Comparison of ENCODE assay signal across 9 cellular contexts in the genomic region with DNA sequence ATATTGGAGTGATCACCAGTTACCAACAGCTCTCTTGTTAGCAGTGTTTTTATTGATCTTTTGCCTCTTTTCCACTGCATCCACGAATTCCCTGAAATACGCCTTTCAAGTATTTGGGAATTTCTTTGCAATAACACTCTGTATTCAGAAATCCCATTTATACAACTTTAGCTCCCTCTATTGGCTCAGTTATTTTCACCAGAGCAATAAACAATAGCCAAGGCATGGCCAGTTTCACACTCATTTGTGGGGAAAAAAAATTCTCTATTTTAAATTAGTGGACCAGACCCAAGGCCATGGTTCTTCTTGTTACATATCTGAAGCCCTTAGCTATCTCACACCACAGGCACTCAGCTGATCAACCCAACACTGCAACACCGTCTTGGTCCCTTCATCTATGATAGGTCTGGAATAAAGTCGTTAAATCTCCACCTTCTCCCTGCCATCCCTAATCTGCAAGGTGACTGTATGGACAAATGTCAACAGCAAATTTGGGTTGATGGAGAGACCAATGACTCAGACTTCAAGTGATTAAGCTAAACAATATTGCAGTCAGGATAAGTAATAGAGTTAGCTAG.
DNase-seq lines count a peak whose midpoint lies in the region; FAIRE-seq and TF ChIP-seq lines count a peak whose summit lies in the region.
"Had no signal": no experiment of that assay in that cellular context is flagged by ENCODE, and none has a peak within 500 bp of the region (broad histone marks: within the 10 kb centered on the region; RNA-seq: fewer than 3 reads in every experiment).

No MANE protein-coding gene starts in this region.

- H3K79me2 ChIP-seq in parathyroid adenoma: no peaks in the 10 kb centered on the region

- no peak overlapping the region for H3K4me3 ChIP-seq in parathyroid adenoma (ENCODE audit: low read depth, low read length)

- no peak overlapping the region for H2AFZ ChIP-seq in parathyroid adenoma

- FAIRE-seq in G401.6 (lab: Jason Lieb, UNC): peak; percentile 83
- peak; percentile 31 for FAIRE-seq in endometrium (lab: Jason Lieb, UNC)

- no peaks in the 10 kb centered on the region for H3K4me1 ChIP-seq in parathyroid adenoma

- no peaks in the 10 kb centered on the region for H3K36me3 ChIP-seq in parathyroid adenoma (ENCODE audit: control insufficient read depth, insufficient read depth, low read length)

- peak; percentile 15 for TF ChIP-seq CTCF in parathyroid adenoma (IDR thresholded peaks at IDR 0.05)

- H3K4me2 ChIP-seq in parathyroid adenoma (ENCODE audit: low read length): no peak overlapping the region

- DNase-seq in NCI-H526 treated with DMSO at 0.1 percent for 48 hours (lab: John Stamatoyannopoulos, UW): peak; percentile 19
- no peak for DNase-seq in T-helper 9 cell
- no peak for DNase-seq in effector CD4-positive, alpha-beta T cell
- no peak for DNase-seq in RKO (ENCODE audit: low spot score)
- DNase-seq in SIG-M5 (lab: John Stamatoyannopoulos, UW): no peak
- DNase-seq: stimulated activated CD4-positive, alpha-beta T cell treated with anti-CD3 and anti-CD28 coated beads, Interleukin-4, amount 100 ng/mL, for 1 hour had no signal

- H3K9ac ChIP-seq in parathyroid adenoma: no peak overlapping the region

- H3K27me3 ChIP-seq in parathyroid adenoma (ENCODE audit: control insufficient read depth, insufficient read depth, low read length): no peaks in the 10 kb centered on the region

- no peak overlapping the region for H3K27ac ChIP-seq in parathyroid adenoma

- H3K9me3 ChIP-seq in parathyroid adenoma (ENCODE audit: control insufficient read depth, low read length): no peaks in the 10 kb centered on the region
